ENCODE assay signal across 1 cellular context in genomic region chr1:223853748-223854147, GRCh38.
TF ChIP-seq lines count a peak whose summit lies in the region.

No MANE protein-coding gene starts in this region.

TF ChIP-seq in IMR-90, 13 proteins besides CTCF, POLR2A, EP300 and RAD21 (continued from another document):
- no peak for TF ChIP-seq ELK1 (IDR thresholded peaks at IDR 0.05; ENCODE audit: borderline replicate concordance, low read depth, low read length)
- TF ChIP-seq BHLHE40 (IDR thresholded peaks at IDR 0.05; ENCODE audit: low read depth, low read length): no peak
- no peak for TF ChIP-seq MXI1 (IDR thresholded peaks at IDR 0.05; ENCODE audit: borderline replicate concordance, low read depth, low read length)
- no peak for TF ChIP-seq CHD1 (IDR thresholded peaks at IDR 0.05; ENCODE audit: low read depth, low read length)
- TF ChIP-seq CEBPB (IDR thresholded peaks at IDR 0.05; ENCODE audit: low read depth, low read length): no peak
- TF ChIP-seq SMC3 (IDR thresholded peaks at IDR 0.05; ENCODE audit: low read depth, low read length): no peak
